Comparison of ENCODE assay signal across 12 cellular contexts in genomic region chr14:77203611-77204456, GRCh38. TPM values are rescaled to one million over a fixed set of nuclear protein-coding genes. Genes with fewer than 3 reads are reported as not detected.
DNase-seq lines count a peak whose midpoint lies in the region; ATAC-seq, FAIRE-seq and TF ChIP-seq lines count a peak whose summit lies in the region.
"Had no signal": no experiment of that assay in that cellular context is flagged by ENCODE, and none has a peak within 500 bp of the region (broad histone marks: within the 10 kb centered on the region; RNA-seq: fewer than 3 reads in every experiment).

No MANE protein-coding gene starts in this region.

- H3K27ac ChIP-seq in mammary epithelial cell (ENCODE audit: insufficient read depth, low read depth, low read length): no peak overlapping the region
- H3K27ac ChIP-seq in endodermal cell (ENCODE audit: low read depth, low read length): peak overlapping the region; percentile 25
- H3K27ac ChIP-seq: tibial artery had no signal

- no peak overlapping the region for H2AFZ ChIP-seq in mammary epithelial cell (ENCODE audit: low read depth, low read length)

- intact Hi-C loops in mammary epithelial cell (cut with micrococcal nuclease): no loop called here

- H3K79me2 ChIP-seq in mammary epithelial cell (ENCODE audit: insufficient read depth, low read length): no peaks in the 10 kb centered on the region

- no peaks in the 10 kb centered on the region for H3K36me3 Mint-ChIP-seq in endodermal cell (ENCODE audit: low read depth)

- H3K4me3 ChIP-seq in mammary epithelial cell (replicated peaks in 1 of 3; ENCODE audit: insufficient read depth in 1 of 3, low read depth in 2 of 3, low read length in 3 of 3): no peak overlapping the region
- H3K4me3 ChIP-seq in endodermal cell (ENCODE audit: low read length): no peak overlapping the region
- H3K4me3 ChIP-seq: tibial artery had no signal

- TF ChIP-seq CTCF in mammary epithelial cell (conservative IDR thresholded peaks at IDR 0.05 in 1 of 2, IDR thresholded peaks at IDR 0.05 in 1 of 2; ENCODE audit: extremely low read depth in 1 of 2, insufficient read depth in 1 of 2, low read depth in 1 of 2, low read length in 2 of 2) (no peak), endodermal cell (conservative IDR thresholded peaks at IDR 0.05) (no peak)

- no peaks in the 10 kb centered on the region for H4K20me1 ChIP-seq in mammary epithelial cell (ENCODE audit: insufficient read depth, low read length)

- peaks cover 25% of the 10 kb centered on the region for H3K4me1 Mint-ChIP-seq in endodermal cell

- no peak overlapping the region for H3K4me2 ChIP-seq in mammary epithelial cell (ENCODE audit: insufficient read depth, low read depth, low read length)

- no peak for ATAC-seq in HG03175 (IDR thresholded peaks at IDR 0.05; ENCODE audit: unreplicated experiment)
- ATAC-seq: esophagus mucosa, right cardiac atrium had no signal

- H3K4me1 ChIP-seq in mammary epithelial cell (ENCODE audit: insufficient read depth, low read length) (no peaks in the 10 kb centered on the region), endodermal cell (ENCODE audit: control insufficient read depth, insufficient read depth, low read length) (peaks cover 9% of the 10 kb centered on the region)
- H3K4me1 ChIP-seq: tibial artery had no signal

- H3K27me3 ChIP-seq in mammary epithelial cell (ENCODE audit: insufficient read depth, low read length): no peaks in the 10 kb centered on the region
- peaks cover 4% of the 10 kb centered on the region for H3K27me3 ChIP-seq in endodermal cell (ENCODE audit: control insufficient read depth, insufficient read depth, low read length, poor library complexity, severe bottlenecking)

- H3K36me3 ChIP-seq in mammary epithelial cell (ENCODE audit: insufficient read depth, low read length): no peaks in the 10 kb centered on the region
- no peaks in the 10 kb centered on the region for H3K36me3 ChIP-seq in endodermal cell (ENCODE audit: control insufficient read depth, insufficient read depth, low read length)
- H3K36me3 ChIP-seq: tibial artery had no signal

- BruUV-seq in mammary epithelial cell (replicated peaks; lab: Mats Ljungman, UMichigan): no TSS peak

- no peaks in the 10 kb centered on the region for H3K9me3 ChIP-seq in mammary epithelial cell (replicated peaks; ENCODE audit: insufficient read depth, low read length)
- no peaks in the 10 kb centered on the region for H3K9me3 ChIP-seq in endodermal cell (ENCODE audit: control insufficient read depth, low read length)
- H3K9me3 ChIP-seq: tibial artery had no signal

- H3K4me3 Mint-ChIP-seq in endodermal cell: no peak overlapping the region

- H3K27ac Mint-ChIP-seq in endodermal cell: peak overlapping the region; percentile 57

- no peaks in the 10 kb centered on the region for H3K9me3 Mint-ChIP-seq in endodermal cell

- in situ Hi-C loops in T47D (cut with HindIII; ENCODE audit: low pct_unique_long_range_greater_than_20kb, low sequenced_read_pairs): no loop called here
- in situ Hi-C loops in mammary epithelial cell (cut with MboI; ENCODE audit: low sequenced_read_pairs in 2 of 2): no loop called here

- CTCF ChIA-PET in mammary epithelial cell (lab: Charles Lee; ENCODE audit: low non-redundant PET): no interaction called here

- FAIRE-seq in urothelium cell line (lab: Jason Lieb, UNC): peak; percentile 17
- FAIRE-seq: GM18507 had no signal

- peak; percentile 39 to 45 for DNase-seq in T47D (ENCODE audit: low read depth in 1 of 2, low spot score in 1 of 2)
- no peak for DNase-seq in mammary epithelial cell
- DNase-seq in NCI-H526 (lab: John Stamatoyannopoulos, UW): peak; percentile 42 to 51
- peak; percentile 58 for DNase-seq in endodermal cell
- no peak for DNase-seq in urothelium cell line (ENCODE audit: low spot score)
- no peak for DNase-seq in AG20443 (ENCODE audit: low spot score)
- DNase-seq in iPS-NIHi11 (ENCODE audit: low spot score): no peak
- DNase-seq: right cardiac atrium, tibial artery had no signal

- peaks cover 25% of the 10 kb centered on the region for H3K27me3 Mint-ChIP-seq in endodermal cell (ENCODE audit: insufficient read depth)

- dilution Hi-C loops in mammary epithelial cell (cut with HindIII; ENCODE audit: low sequenced_read_pairs): no loop called here

- 44% methylated on average over 4 of the region's 5 CpGs for whole genome bisulfite sequencing in mammary epithelial cell (ENCODE audit: low coverage, missing lambda C conversion rate)
- WGBS in endodermal cell (ENCODE audit: insufficient coverage in 1 of 2, insufficient read length in 1 of 2), 2 experiments: 45 to 68% methylated on average over 1 to 5 of the region's 5 CpGs

- H3K9ac ChIP-seq in mammary epithelial cell (ENCODE audit: insufficient read depth, low read length) (no peak overlapping the region), endodermal cell (ENCODE audit: extremely low read depth, low read length, poor library complexity, severe bottlenecking) (no peak overlapping the region)

RNA-seq across cellular contexts. Expression of gene TMEM63C, which starts 22.2 kb away (rescaled TPM):
- total RNA-seq in mammary epithelial cell: 1 to 10 TPM; 6.3 to 8.3 TPM
- polyA plus RNA-seq in mammary epithelial cell: 2.7 TPM
- polyA minus RNA-seq in mammary epithelial cell: 6.6 TPM
- total RNA-seq in endodermal cell: 1 to 10 TPM; 1.1 to 1.6 TPM
- polyA plus RNA-seq in endodermal cell (2013, experiment 1 of 2): 3.0 TPM
- 3.4 TPM for polyA plus RNA-seq in endodermal cell (2013, experiment 2 of 2)

Comparison
In these comparisons a context has a peak if more than half of its experiments do, and no peak if none do; other contexts are left out.
1. DNase-seq: peak in T47D (2 of 2), NCI-H526 (2 of 2) and endodermal cell (single experiment); none in mammary epithelial cell (single experiment), urothelium cell line (single experiment), AG20443 (single experiment) and iPS-NIHi11 (single experiment).